Comparison of ENCODE assay signal across 2 cellular contexts in the genomic region with DNA sequence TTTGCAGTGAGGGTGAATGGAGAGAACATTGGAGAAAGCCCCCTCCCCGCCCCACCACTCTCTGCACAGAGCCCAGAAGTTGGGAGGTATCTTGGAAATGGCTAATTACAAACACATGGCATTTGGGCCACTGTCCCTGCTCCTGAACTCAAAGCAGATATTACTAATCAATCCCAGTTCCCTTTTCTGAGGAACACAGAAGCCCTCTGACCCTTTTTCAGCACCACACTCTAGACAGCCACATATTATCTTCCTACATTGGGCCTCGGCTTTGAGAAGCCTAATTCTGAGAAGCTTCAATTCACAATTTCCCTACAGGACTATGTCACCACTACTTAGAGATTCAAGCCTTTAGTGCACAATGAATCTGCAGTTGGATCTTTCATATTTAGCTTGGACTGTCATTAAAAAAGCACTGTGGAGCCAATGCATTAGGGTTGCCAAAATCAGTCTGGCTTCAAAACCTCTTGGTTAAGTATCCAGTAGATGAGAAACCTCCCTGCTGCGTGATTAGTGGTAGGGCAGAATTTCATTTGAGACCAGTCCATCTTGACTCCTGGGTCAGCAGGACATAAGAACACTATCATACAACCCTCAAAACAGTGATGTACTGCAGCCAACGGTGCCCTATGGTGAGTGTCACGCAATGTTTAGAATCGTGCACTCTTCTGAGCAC.
TF ChIP-seq lines count a peak whose summit lies in the region.

No MANE protein-coding gene starts in this region.

TF ChIP-seq in IMR-90, 13 proteins besides CTCF, POLR2A, EP300 and RAD21:
- TF ChIP-seq, protein P1, sequence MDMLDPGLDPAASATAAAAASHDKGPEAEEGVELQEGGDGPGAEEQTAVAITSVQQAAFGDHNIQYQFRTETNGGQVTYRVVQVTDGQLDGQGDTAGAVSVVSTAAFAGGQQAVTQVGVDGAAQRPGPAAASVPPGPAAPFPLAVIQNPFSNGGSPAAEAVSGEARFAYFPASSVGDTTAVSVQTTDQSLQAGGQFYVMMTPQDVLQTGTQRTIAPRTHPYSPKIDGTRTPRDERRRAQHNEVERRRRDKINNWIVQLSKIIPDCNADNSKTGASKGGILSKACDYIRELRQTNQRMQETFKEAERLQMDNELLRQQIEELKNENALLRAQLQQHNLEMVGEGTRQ (IDR thresholded peaks at IDR 0.05; ENCODE audit: low read depth, low read length), result no peak
- no peak for TF ChIP-seq RCOR1 (IDR thresholded peaks at IDR 0.05; ENCODE audit: insufficient replicate concordance, low read length)
- no peak for TF ChIP-seq NFE2L2 (IDR thresholded peaks at IDR 0.05; ENCODE audit: low read depth, low read length)
- TF ChIP-seq, protein P2, sequence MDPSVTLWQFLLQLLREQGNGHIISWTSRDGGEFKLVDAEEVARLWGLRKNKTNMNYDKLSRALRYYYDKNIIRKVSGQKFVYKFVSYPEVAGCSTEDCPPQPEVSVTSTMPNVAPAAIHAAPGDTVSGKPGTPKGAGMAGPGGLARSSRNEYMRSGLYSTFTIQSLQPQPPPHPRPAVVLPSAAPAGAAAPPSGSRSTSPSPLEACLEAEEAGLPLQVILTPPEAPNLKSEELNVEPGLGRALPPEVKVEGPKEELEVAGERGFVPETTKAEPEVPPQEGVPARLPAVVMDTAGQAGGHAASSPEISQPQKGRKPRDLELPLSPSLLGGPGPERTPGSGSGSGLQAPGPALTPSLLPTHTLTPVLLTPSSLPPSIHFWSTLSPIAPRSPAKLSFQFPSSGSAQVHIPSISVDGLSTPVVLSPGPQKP (IDR thresholded peaks at IDR 0.05; ENCODE audit: borderline replicate concordance, low read depth, low read length), result no peak
- no peak for TF ChIP-seq CEBPB (IDR thresholded peaks at IDR 0.05; ENCODE audit: low read depth, low read length)
- TF ChIP-seq RFX5 (IDR thresholded peaks at IDR 0.05; ENCODE audit: low read depth, low read length), result no peak
- no peak for TF ChIP-seq MAZ (IDR thresholded peaks at IDR 0.05; ENCODE audit: borderline replicate concordance, low read depth, low read length)
- TF ChIP-seq SMC3 (IDR thresholded peaks at IDR 0.05; ENCODE audit: low read depth, low read length), result no peak
- TF ChIP-seq CHD1 (IDR thresholded peaks at IDR 0.05; ENCODE audit: low read depth, low read length), result no peak
- no peak for TF ChIP-seq MXI1 (IDR thresholded peaks at IDR 0.05; ENCODE audit: borderline replicate concordance, low read depth, low read length)
- TF ChIP-seq MAFK (IDR thresholded peaks at IDR 0.05; ENCODE audit: low read depth, low read length), result no peak

TF ChIP-seq in GM12878, 131 proteins besides CTCF, POLR2A, EP300 and RAD21:
- TF ChIP-seq CREB1 (IDR thresholded peaks at IDR 0.05; ENCODE audit: low read depth) (no peak), SPI1 (IDR thresholded peaks at IDR 0.05; ENCODE audit: borderline replicate concordance, insufficient read depth, low read depth, low read length) (peak; percentile 81; the same call in 1 of the 2 replicates), BHLHE40 (IDR thresholded peaks at IDR 0.05; ENCODE audit: borderline replicate concordance in 1 of 2, low read depth in 2 of 2, low read length in 1 of 2) (no peak), SREBF1 (IDR thresholded peaks at IDR 0.05; ENCODE audit: low read length) (no peak), TCF12 (IDR thresholded peaks at IDR 0.05; ENCODE audit: low read depth, low read length) (no peak), TCF7 (IDR thresholded peaks at IDR 0.05; ENCODE audit: borderline replicate concordance) (no peak), ASH2L (IDR thresholded peaks at IDR 0.05; ENCODE audit: borderline replicate concordance, low read depth) (no peak), PML (IDR thresholded peaks at IDR 0.05; ENCODE audit: low read length) (no peak), ESRRA (IDR thresholded peaks at IDR 0.05; ENCODE audit: low read length) (no peak), KAT2A (conservative IDR thresholded peaks at IDR 0.05; ENCODE audit: control insufficient read depth, low read depth, low read length) (no peak)
- TF ChIP-seq, protein P3, sequence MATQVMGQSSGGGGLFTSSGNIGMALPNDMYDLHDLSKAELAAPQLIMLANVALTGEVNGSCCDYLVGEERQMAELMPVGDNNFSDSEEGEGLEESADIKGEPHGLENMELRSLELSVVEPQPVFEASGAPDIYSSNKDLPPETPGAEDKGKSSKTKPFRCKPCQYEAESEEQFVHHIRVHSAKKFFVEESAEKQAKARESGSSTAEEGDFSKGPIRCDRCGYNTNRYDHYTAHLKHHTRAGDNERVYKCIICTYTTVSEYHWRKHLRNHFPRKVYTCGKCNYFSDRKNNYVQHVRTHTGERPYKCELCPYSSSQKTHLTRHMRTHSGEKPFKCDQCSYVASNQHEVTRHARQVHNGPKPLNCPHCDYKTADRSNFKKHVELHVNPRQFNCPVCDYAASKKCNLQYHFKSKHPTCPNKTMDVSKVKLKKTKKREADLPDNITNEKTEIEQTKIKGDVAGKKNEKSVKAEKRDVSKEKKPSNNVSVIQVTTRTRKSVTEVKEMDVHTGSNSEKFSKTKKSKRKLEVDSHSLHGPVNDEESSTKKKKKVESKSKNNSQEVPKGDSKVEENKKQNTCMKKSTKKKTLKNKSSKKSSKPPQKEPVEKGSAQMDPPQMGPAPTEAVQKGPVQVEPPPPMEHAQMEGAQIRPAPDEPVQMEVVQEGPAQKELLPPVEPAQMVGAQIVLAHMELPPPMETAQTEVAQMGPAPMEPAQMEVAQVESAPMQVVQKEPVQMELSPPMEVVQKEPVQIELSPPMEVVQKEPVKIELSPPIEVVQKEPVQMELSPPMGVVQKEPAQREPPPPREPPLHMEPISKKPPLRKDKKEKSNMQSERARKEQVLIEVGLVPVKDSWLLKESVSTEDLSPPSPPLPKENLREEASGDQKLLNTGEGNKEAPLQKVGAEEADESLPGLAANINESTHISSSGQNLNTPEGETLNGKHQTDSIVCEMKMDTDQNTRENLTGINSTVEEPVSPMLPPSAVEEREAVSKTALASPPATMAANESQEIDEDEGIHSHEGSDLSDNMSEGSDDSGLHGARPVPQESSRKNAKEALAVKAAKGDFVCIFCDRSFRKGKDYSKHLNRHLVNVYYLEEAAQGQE (IDR thresholded peaks at IDR 0.05; ENCODE audit: low read depth, low read length), result peak; percentile 45; the same call in 1 of the 2 replicates
- TF ChIP-seq, protein P4, sequence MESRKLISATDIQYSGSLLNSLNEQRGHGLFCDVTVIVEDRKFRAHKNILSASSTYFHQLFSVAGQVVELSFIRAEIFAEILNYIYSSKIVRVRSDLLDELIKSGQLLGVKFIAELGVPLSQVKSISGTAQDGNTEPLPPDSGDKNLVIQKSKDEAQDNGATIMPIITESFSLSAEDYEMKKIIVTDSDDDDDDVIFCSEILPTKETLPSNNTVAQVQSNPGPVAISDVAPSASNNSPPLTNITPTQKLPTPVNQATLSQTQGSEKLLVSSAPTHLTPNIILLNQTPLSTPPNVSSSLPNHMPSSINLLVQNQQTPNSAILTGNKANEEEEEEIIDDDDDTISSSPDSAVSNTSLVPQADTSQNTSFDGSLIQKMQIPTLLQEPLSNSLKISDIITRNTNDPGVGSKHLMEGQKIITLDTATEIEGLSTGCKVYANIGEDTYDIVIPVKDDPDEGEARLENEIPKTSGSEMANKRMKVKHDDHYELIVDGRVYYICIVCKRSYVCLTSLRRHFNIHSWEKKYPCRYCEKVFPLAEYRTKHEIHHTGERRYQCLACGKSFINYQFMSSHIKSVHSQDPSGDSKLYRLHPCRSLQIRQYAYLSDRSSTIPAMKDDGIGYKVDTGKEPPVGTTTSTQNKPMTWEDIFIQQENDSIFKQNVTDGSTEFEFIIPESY (IDR thresholded peaks at IDR 0.05), result no peak
TF ChIP-seq in GM12878: peak in this region for 2.
